20 cellular contexts compared by ENCODE assay signal in genomic region chr1:151222130-151222529, GRCh38. TPM values are rescaled to one million over a fixed set of nuclear protein-coding genes. Genes with fewer than 3 reads are reported as not detected.
DNase-seq lines count a peak whose midpoint lies in the region; ATAC-seq and TF ChIP-seq lines count a peak whose summit lies in the region.
"Had no signal": no experiment of that assay in that cellular context is flagged by ENCODE, and none has a peak within 500 bp of the region (broad histone marks: within the 10 kb centered on the region; RNA-seq: fewer than 3 reads in every experiment).

No MANE protein-coding gene starts in this region.

- DNase-seq in EH (ENCODE audit: low read depth) (peak; percentile 52), NCI-H1694 treated with DMSO at 0.1 percent for 48 hours (lab: John Stamatoyannopoulos, UW) (peak; percentile 49), choroid plexus epithelial cell (ENCODE audit: low read depth) (peak; percentile 9), nephron progenitor cell (no peak), NCI-H526 treated with DMSO at 0.1 percent for 48 hours (lab: John Stamatoyannopoulos, UW) (no peak)
- no peak for DNase-seq in activated naive CD8-positive, alpha-beta T cell treated with anti-CD3 and anti-CD28 coated beads for 36 hours
- DNase-seq: activated CD8-positive, alpha-beta T cell treated with anti-CD3 and anti-CD28 coated beads, Interleukin-2, amount 10 ng/mL, durations not matched to agents 7 days and 5 days; DMS53; NCI-H2081; NCI-H69; SW 1271 had no signal

- H3K4me3 ChIP-seq in choroid plexus epithelial cell (ENCODE audit: low read depth, low read length): no peak overlapping the region
- H3K4me3 ChIP-seq: BLaER1 treated with 17β-estradiol and CSF1 and Interleukin-3, amounts not matched to agents 10 nM and 100 nM; coronary artery had no signal

- ATAC-seq in GM18907 (IDR thresholded peaks at IDR 0.05; ENCODE audit: unreplicated experiment): no peak
- ATAC-seq: activated CD8-positive, alpha-beta T cell treated with anti-CD3 and anti-CD28 coated beads, Interleukin-2, amount 10 ng/mL, durations not matched to agents 7 days and 5 days; activated T-helper 17 cell treated with anti-CD3 and anti-CD28 coated beads, Interleukin-2, amount 50 U/mL, for 72 hours; HepG2; Panc1 had no signal

- peaks cover 52% of the 10 kb centered on the region for H3K36me3 Mint-ChIP-seq in nephron progenitor cell (ENCODE audit: low read depth)
- peaks cover 7% of the 10 kb centered on the region for H3K36me3 Mint-ChIP-seq in activated naive CD8-positive, alpha-beta T cell treated with anti-CD3 and anti-CD28 coated beads for 36 hours

- TF ChIP-seq CTCF in choroid plexus epithelial cell (conservative IDR thresholded peaks at IDR 0.05; ENCODE audit: low read depth, low read length) (no peak), nephron progenitor cell (IDR thresholded peaks at IDR 0.05) (no peak)

- no peaks in the 10 kb centered on the region for H3K4me1 Mint-ChIP-seq in nephron progenitor cell
- peaks cover 1% of the 10 kb centered on the region for H3K4me1 Mint-ChIP-seq in activated naive CD8-positive, alpha-beta T cell treated with anti-CD3 and anti-CD28 coated beads for 36 hours
- H3K4me1 Mint-ChIP-seq: activated T-helper 17 cell treated with anti-CD3 and anti-CD28 coated beads, Interleukin-2, amount 50 U/mL, for 72 hours; neural crest cell had no signal

- no peaks in the 10 kb centered on the region for H3K9me3 Mint-ChIP-seq in nephron progenitor cell
- no peaks in the 10 kb centered on the region for H3K9me3 Mint-ChIP-seq in activated naive CD8-positive, alpha-beta T cell treated with anti-CD3 and anti-CD28 coated beads for 36 hours
- H3K9me3 Mint-ChIP-seq: activated T-helper 17 cell treated with anti-CD3 and anti-CD28 coated beads, Interleukin-2, amount 50 U/mL, for 72 hours; neural crest cell had no signal

- no peaks in the 10 kb centered on the region for H3K27me3 Mint-ChIP-seq in nephron progenitor cell (ENCODE audit: low read depth, poor library complexity)
- H3K27me3 Mint-ChIP-seq in activated naive CD8-positive, alpha-beta T cell treated with anti-CD3 and anti-CD28 coated beads for 36 hours: no peaks in the 10 kb centered on the region
- H3K27me3 Mint-ChIP-seq: activated T-helper 17 cell treated with anti-CD3 and anti-CD28 coated beads, Interleukin-2, amount 50 U/mL, for 72 hours had no signal

- no peak overlapping the region for H3K4me3 Mint-ChIP-seq in nephron progenitor cell
- no peak overlapping the region for H3K4me3 Mint-ChIP-seq in activated naive CD8-positive, alpha-beta T cell treated with anti-CD3 and anti-CD28 coated beads for 36 hours
- H3K4me3 Mint-ChIP-seq: activated CD8-positive, alpha-beta T cell treated with anti-CD3 and anti-CD28 coated beads, Interleukin-2, amount 10 ng/mL, durations not matched to agents 7 days and 5 days; activated T-helper 17 cell treated with anti-CD3 and anti-CD28 coated beads, Interleukin-2, amount 50 U/mL, for 72 hours; neural crest cell had no signal

- peak overlapping the region; percentile 16 for H3K27ac Mint-ChIP-seq in nephron progenitor cell
- no peak overlapping the region for H3K27ac Mint-ChIP-seq in activated naive CD8-positive, alpha-beta T cell treated with anti-CD3 and anti-CD28 coated beads for 36 hours
- H3K27ac Mint-ChIP-seq: activated CD8-positive, alpha-beta T cell treated with anti-CD3 and anti-CD28 coated beads, Interleukin-2, amount 10 ng/mL, durations not matched to agents 7 days and 5 days; activated T-helper 17 cell treated with anti-CD3 and anti-CD28 coated beads, Interleukin-2, amount 50 U/mL, for 72 hours had no signal

RNA-seq across cellular contexts. Expression of gene PIP5K1A, which starts 23.8 kb away (rescaled TPM):
- total RNA-seq in activated naive CD8-positive, alpha-beta T cell treated with anti-CD3 and anti-CD28 coated beads for 36 hours: 10 to 100 TPM; 70.0 to 72.3 TPM

RNA-seq across cellular contexts. Expression of gene VPS72, which starts 32.1 kb away (rescaled TPM):
- 10 to 100 TPM; 66.4 to 79.1 TPM for total RNA-seq in activated naive CD8-positive, alpha-beta T cell treated with anti-CD3 and anti-CD28 coated beads for 36 hours

RNA-seq across cellular contexts. Expression of gene PSMD4, which starts 32.4 kb away (rescaled TPM):
- total RNA-seq in activated naive CD8-positive, alpha-beta T cell treated with anti-CD3 and anti-CD28 coated beads for 36 hours: 100 to 1,000 TPM; 217 to 249 TPM

RNA-seq across cellular contexts. Expression of gene TMOD4, which starts 46.3 kb away (rescaled TPM):
- total RNA-seq in activated naive CD8-positive, alpha-beta T cell treated with anti-CD3 and anti-CD28 coated beads for 36 hours: 1 to 10 TPM; 2.3 to 2.5 TPM
- total RNA-seq: HepG2, mesenteric fat pad, renal cortical epithelial cell had no signal

RNA-seq across cellular contexts. Expression of gene SCNM1, which starts 56.2 kb away (rescaled TPM):
- 10 to 100 TPM; 80.9 to 81.9 TPM for total RNA-seq in activated naive CD8-positive, alpha-beta T cell treated with anti-CD3 and anti-CD28 coated beads for 36 hours

Comparison
In these comparisons a context has a peak if more than half of its experiments do, and no peak if none do; other contexts are left out.
1. DNase-seq: peak in EH (single experiment), NCI-H1694 treated with DMSO at 0.1 percent for 48 hours (single experiment) and choroid plexus epithelial cell (single experiment); none in nephron progenitor cell (single experiment), NCI-H526 treated with DMSO at 0.1 percent for 48 hours (single experiment) and activated naive CD8-positive, alpha-beta T cell treated with anti-CD3 and anti-CD28 coated beads for 36 hours (single experiment).